In the genomic region with DNA sequence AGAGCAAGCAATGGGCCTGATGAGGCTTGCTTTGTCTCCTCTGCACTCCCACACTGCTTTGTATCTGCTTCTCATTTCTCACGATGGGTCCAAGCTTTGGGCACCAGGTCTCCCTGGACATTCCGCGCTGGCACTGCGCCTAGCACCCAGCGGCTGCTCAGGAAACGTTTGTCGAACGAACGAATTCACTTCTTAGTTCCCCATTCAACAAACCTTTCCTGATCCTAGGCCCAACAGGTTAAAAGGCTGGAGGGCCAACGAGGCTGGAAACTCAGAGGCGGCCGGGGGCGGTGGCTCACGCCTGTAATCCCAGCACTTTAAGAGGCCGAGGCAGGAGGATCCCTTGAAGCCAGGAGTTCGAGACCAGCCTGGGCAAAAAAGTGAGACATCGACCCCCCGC, we compare ENCODE assay signal across 8 cellular contexts. TPM values are rescaled to one million over a fixed set of nuclear protein-coding genes. Genes with fewer than 3 reads are reported as not detected.
DNase-seq lines count a peak whose midpoint lies in the region; ATAC-seq, FAIRE-seq and TF ChIP-seq lines count a peak whose summit lies in the region.

No MANE protein-coding gene starts in this region.

- peak; percentile 13 for DNase-seq in AG10803 (ENCODE audit: low read depth)
- peak in 1 of 2 donors; percentile 18 for DNase-seq in breast epithelium (ENCODE audit: low spot score in 2 of 2)
- DNase-seq in putamen (ENCODE audit: low spot score) = no peak
- DNase-seq in urothelium cell line (ENCODE audit: low spot score) = no peak

- ATAC-seq in GM21786 (IDR thresholded peaks at IDR 0.05; ENCODE audit: unreplicated experiment) (no peak), GM21367 (IDR thresholded peaks at IDR 0.05; ENCODE audit: unreplicated experiment) (no peak)

- no peaks in the 10 kb centered on the region for H3K27me3 ChIP-seq in breast epithelium
- H3K27me3 ChIP-seq in muscle layer of colon (ENCODE audit: control insufficient read depth in 1 of 2, insufficient read depth in 2 of 2, low read length in 2 of 2) = no peaks in the 10 kb centered on the region

- intact Hi-C loops in breast epithelium (cut with DNase I; ENCODE audit: low total_unique reads) = loop anchor here (5.0 kb wide), 1 partner anchor 97 kb away; no protein-coding TSS in a partner anchor

- TF ChIP-seq POLR2A in breast epithelium (IDR thresholded peaks at IDR 0.05) = no peak

- FAIRE-seq in urothelium cell line (lab: Jason Lieb, UNC) = no peak

- no peak for TF ChIP-seq CTCF in AG10803 (conservative IDR thresholded peaks at IDR 0.05; ENCODE audit: low read length)
- TF ChIP-seq CTCF in breast epithelium (IDR thresholded peaks at IDR 0.05) = no peak

- H3K36me3 ChIP-seq in KOPT-K1 (ENCODE audit: insufficient read depth, low read length) (peaks cover 42% of the 10 kb centered on the region), breast epithelium (no peaks in the 10 kb centered on the region), muscle layer of colon (ENCODE audit: insufficient read depth, low read length) (no peaks in the 10 kb centered on the region)

- H3K4me3 ChIP-seq in AG10803 (ENCODE audit: low read length) (peak overlapping the region; percentile 79), breast epithelium (peak overlapping the region; percentile 70 to 97 (median 94)), muscle layer of colon (ENCODE audit: low read depth in 1 of 2, low read length in 2 of 2) (peak overlapping the region; percentile 76 to 95)

- H3K27ac ChIP-seq in KOPT-K1 (ENCODE audit: low read depth, low read length, poor library complexity, severe bottlenecking) = peak overlapping the region; percentile 86
- H3K27ac ChIP-seq in breast epithelium = peak overlapping the region; percentile 3 to 93
- peak overlapping the region; percentile 86 for H3K27ac ChIP-seq in muscle layer of colon (ENCODE audit: low read depth, low read length)

- H3K9me3 ChIP-seq in KOPT-K1 (ENCODE audit: insufficient read depth, low read length, poor library complexity, severe bottlenecking) (no peaks in the 10 kb centered on the region), breast epithelium (no peaks in the 10 kb centered on the region), muscle layer of colon (ENCODE audit: low read length) (no peaks in the 10 kb centered on the region)

- H3K4me1 ChIP-seq in breast epithelium (peaks cover 9 to 35% of the 10 kb centered on the region in 2 donors), muscle layer of colon (ENCODE audit: insufficient read depth, low read length) (peaks cover 34% of the 10 kb centered on the region)

- H3K9ac ChIP-seq in muscle layer of colon (ENCODE audit: low read length) = peak overlapping the region; percentile 42

RNA-seq across cellular contexts. Expression of a gene that starts 1.0 kb away (rescaled TPM):
- total RNA-seq in breast epithelium = 10 to 100 TPM; 29.1 to 36.1 (median 33.6) TPM

RNA-seq across cellular contexts. Expression of a gene that starts 17.4 kb away (rescaled TPM):
- total RNA-seq in breast epithelium = 100 to 1,000 TPM in 1 of 3 donors, 10 to 100 TPM in 2; 13.5 to 112 (median 22.0) TPM
